Comparison of ENCODE assay signal across 13 cellular contexts in genomic region chr2:173205375-173205774, GRCh38.
DNase-seq lines count a peak whose midpoint lies in the region; ATAC-seq and TF ChIP-seq lines count a peak whose summit lies in the region.
"Had no signal": no experiment of that assay in that cellular context is flagged by ENCODE, and none has a peak within 500 bp of the region (broad histone marks: within the 10 kb centered on the region; RNA-seq: fewer than 3 reads in every experiment).

No MANE protein-coding gene starts in this region.

- H2AK5ac ChIP-seq in IMR-90 (ENCODE audit: low read depth, low read length) = no peak overlapping the region; the same call in 1 of the 2 replicates

- H2BK5ac ChIP-seq in IMR-90 (ENCODE audit: low read depth, low read length, poor library complexity, severe bottlenecking) = no peak overlapping the region

- H3K4me3 ChIP-seq in IMR-90 (ENCODE audit: insufficient read depth, low read depth, low read length) (no peak overlapping the region), lung (no peak overlapping the region), subcutaneous abdominal adipose tissue (ENCODE audit: low read depth in 1 of 5, low read length in 5 of 5) (no peak overlapping the region)
- H3K4me3 ChIP-seq: SK-N-MC had no signal

- no peak overlapping the region for H3K4ac ChIP-seq in IMR-90 (ENCODE audit: low read depth, low read length)

- TF ChIP-seq RAD21 in IMR-90 (IDR thresholded peaks at IDR 0.05; ENCODE audit: low read length) = no peak

- H3K4me3 Mint-ChIP-seq in activated naive CD4-positive, alpha-beta T cell treated with anti-CD3 and anti-CD28 coated beads for 36 hours = no peak overlapping the region
- H3K4me3 Mint-ChIP-seq: activated B cell treated with CpG ODN at 0.5 μM for 24 hours, memory B cell had no signal

- peak overlapping the region in 1 of 2 experiments; percentile 6; a peak in 2 of 4 replicates for H4K8ac ChIP-seq in IMR-90 (ENCODE audit: low read depth in 2 of 2, low read length in 2 of 2)

- H2AK9ac ChIP-seq in IMR-90 (replicated peaks; ENCODE audit: low read depth, low read length, poor library complexity) = no peak overlapping the region

- no peaks in the 10 kb centered on the region for H3K9me3 Mint-ChIP-seq in activated naive CD4-positive, alpha-beta T cell treated with anti-CD3 and anti-CD28 coated beads for 36 hours
- H3K9me3 Mint-ChIP-seq: activated B cell treated with CpG ODN at 0.5 μM for 24 hours, memory B cell had no signal

- no peak overlapping the region for H2BK120ac ChIP-seq in IMR-90 (ENCODE audit: low read depth, low read length)

- BruUV-seq in IMR-90 (replicated peaks; lab: Mats Ljungman, UMichigan) = no TSS peak

- H3K18ac ChIP-seq in IMR-90 (ENCODE audit: low read depth, low read length) = no peak overlapping the region

- H3K36me3 Mint-ChIP-seq in activated naive CD4-positive, alpha-beta T cell treated with anti-CD3 and anti-CD28 coated beads for 36 hours (ENCODE audit: low read depth) = no peaks in the 10 kb centered on the region

- no peak overlapping the region for H3K14ac ChIP-seq in IMR-90 (replicated peaks; ENCODE audit: low read depth, low read length)

- no peak overlapping the region for H4K5ac ChIP-seq in IMR-90 (ENCODE audit: low read depth, low read length)

- peaks cover 5% of the 10 kb centered on the region; the same call in 1 of the 2 replicates for H3K9me1 ChIP-seq in IMR-90 (ENCODE audit: insufficient read depth, low read length)

- H2BK20ac ChIP-seq in IMR-90 (ENCODE audit: low read depth, low read length) = no peak overlapping the region

- H3K27ac Mint-ChIP-seq in activated naive CD4-positive, alpha-beta T cell treated with anti-CD3 and anti-CD28 coated beads for 36 hours = no peak overlapping the region
- H3K27ac Mint-ChIP-seq: activated B cell treated with CpG ODN at 0.5 μM for 24 hours, memory B cell had no signal

- H3K23ac ChIP-seq in IMR-90 (ENCODE audit: low read depth, low read length) = peak overlapping the region; percentile 5; the same call in 1 of the 2 replicates

- peaks cover 4 to 6% of the 10 kb centered on the region in 2 experiments; a peak in 3 of 4 replicates for H3K79me1 ChIP-seq in IMR-90 (ENCODE audit: low read depth in 1 of 2, low read length in 2 of 2)

- no peak overlapping the region for H3K56ac ChIP-seq in IMR-90 (ENCODE audit: extremely low read depth, insufficient read depth, low read length)

- H3K4me2 ChIP-seq in IMR-90 (ENCODE audit: low read depth, low read length) = no peak overlapping the region

- POLR2A ChIA-PET in IMR-90 (lab: Charles Lee; ENCODE audit: unreplicated experiment) = no interaction called here

- dilution Hi-C loops in IMR-90 (cut with HindIII; ENCODE audit: low sequenced_read_pairs, unreplicated experiment) = no loop called here

- 20% methylated on average over 1 of the region's 2 CpGs; no CpG with 5 or more reads in 1 of the 2 experiments for WGBS in IMR-90 (ENCODE audit: extremely low coverage in 2 of 2, insufficient read length in 1 of 2), 2 experiments
- WGBS in lung, 2 donors = 45 to 52% methylated on average over 2 of the region's 2 CpGs

- H3K27me3 ChIP-seq in IMR-90 (ENCODE audit: control insufficient read depth, insufficient read depth, low read length) = no peaks in the 10 kb centered on the region
- no peaks in the 10 kb centered on the region for H3K27me3 ChIP-seq in lung (ENCODE audit: control insufficient read depth, insufficient read depth)
- H3K27me3 ChIP-seq in subcutaneous abdominal adipose tissue (ENCODE audit: control insufficient read depth in 5 of 5, insufficient read depth in 4 of 5, low read length in 5 of 5) = no peaks in the 10 kb centered on the region

- no peaks in the 10 kb centered on the region for H3K4me1 ChIP-seq in IMR-90 (ENCODE audit: control insufficient read depth, insufficient read depth, low read length)
- peaks cover 0 to 18% of the 10 kb centered on the region in 2 donors for H3K4me1 ChIP-seq in lung (ENCODE audit: control insufficient read depth in 2 of 2, insufficient read depth in 2 of 2, low read length in 2 of 2)
- H3K4me1 ChIP-seq in subcutaneous abdominal adipose tissue (ENCODE audit: control insufficient read depth in 5 of 5, insufficient read depth in 5 of 5, low read length in 5 of 5) = peaks cover 0 to 39% (median 30%) of the 10 kb centered on the region in 5 donors

- H3K27ac ChIP-seq in IMR-90 (ENCODE audit: insufficient read depth, low read length) (no peak overlapping the region), lung (ENCODE audit: low read depth in 1 of 2, low read length in 1 of 2) (no peak overlapping the region), subcutaneous abdominal adipose tissue (ENCODE audit: low read depth, low read length) (peak overlapping the region; percentile 67)
- H3K27ac ChIP-seq: C4-2B, SK-N-MC had no signal

- in situ Hi-C loops in IMR-90 (cut with MboI; ENCODE audit: low sequenced_read_pairs) = no loop called here

- TF ChIP-seq CTCF in IMR-90 (conservative IDR thresholded peaks at IDR 0.05; ENCODE audit: low read depth, low read length) = no peak
- no peak for TF ChIP-seq CTCF in lung (IDR thresholded peaks at IDR 0.05; ENCODE audit: control extremely low read depth, extremely low read depth)

- no peak overlapping the region for H2BK15ac ChIP-seq in IMR-90 (ENCODE audit: low read depth, low read length)

- H2AFZ ChIP-seq in IMR-90 (replicated peaks; ENCODE audit: low read length, poor library complexity) = no peak overlapping the region

- ATAC-seq in IMR-90 (ENCODE audit: low read depth) = no peak
- peak; percentile 54 for ATAC-seq in lung (ENCODE audit: insufficient read depth, low FRiP score)
- ATAC-seq in GM19455 (IDR thresholded peaks at IDR 0.05; ENCODE audit: unreplicated experiment) = no peak
- ATAC-seq in HG03565 (IDR thresholded peaks at IDR 0.05; ENCODE audit: unreplicated experiment) = no peak

- CTCF ChIA-PET in IMR-90 (lab: Yijun Ruan, JAX) = no interaction called here
- CTCF ChIA-PET in activated naive CD4-positive, alpha-beta T cell treated with anti-CD3 and anti-CD28 coated beads for 36 hours (lab: Charles Lee) = interaction anchor here (15.6 kb wide), 1 partner anchor 178 kb away, joined by 239 read pairs; no protein-coding TSS in a partner anchor

- H3K36me3 ChIP-seq in IMR-90 (ENCODE audit: control insufficient read depth, insufficient read depth, low read length) (peaks cover 11% of the 10 kb centered on the region), lung (ENCODE audit: control insufficient read depth in 2 of 2, insufficient read depth in 2 of 2, low read length in 2 of 2) (peaks cover 0 to 5% of the 10 kb centered on the region in 2 donors), subcutaneous abdominal adipose tissue (ENCODE audit: control insufficient read depth in 5 of 5, insufficient read depth in 5 of 5, low read length in 5 of 5) (peaks cover 0 to 8% (median 4%) of the 10 kb centered on the region in 5 donors)

- intact Hi-C loops in IMR-90 (cut with micrococcal nuclease) = no loop called here
- intact Hi-C loops in activated naive CD4-positive, alpha-beta T cell treated with anti-CD3 and anti-CD28 coated beads for 36 hours (cut with micrococcal nuclease) = no loop called here

- H3K4me1 Mint-ChIP-seq in activated naive CD4-positive, alpha-beta T cell treated with anti-CD3 and anti-CD28 coated beads for 36 hours (ENCODE audit: low read depth) = no peaks in the 10 kb centered on the region
- H3K4me1 Mint-ChIP-seq: memory B cell had no signal

- TF ChIP-seq POLR2A in IMR-90 (IDR thresholded peaks at IDR 0.05; ENCODE audit: low read depth, low read length) = no peak

- DNase-seq in IMR-90 (peak; percentile 28), fibroblast of peridontal ligament (ENCODE audit: extremely low read depth) (peak; percentile 97), lung (ENCODE audit: low spot score) (no peak), NCI-H2171 (lab: John Stamatoyannopoulos, UW) (no peak)
- DNase-seq in activated naive CD4-positive, alpha-beta T cell treated with anti-CD3 and anti-CD28 coated beads for 36 hours = no peak
- DNase-seq: activated B cell treated with CpG ODN at 0.5 μM for 24 hours, NCI-H1105 had no signal

- H3K9me3 ChIP-seq in IMR-90 (ENCODE audit: control insufficient read depth, insufficient read depth, low read length) (no peaks in the 10 kb centered on the region), lung (ENCODE audit: control insufficient read depth in 2 of 2, insufficient read depth in 1 of 2, low read length in 1 of 2) (no peaks in the 10 kb centered on the region), subcutaneous abdominal adipose tissue (ENCODE audit: control insufficient read depth in 5 of 5, low read length in 5 of 5) (no peaks in the 10 kb centered on the region)

- no peak overlapping the region for H4K91ac ChIP-seq in IMR-90 (ENCODE audit: insufficient read depth, low read depth, low read length)

- H3K9ac ChIP-seq in IMR-90 (ENCODE audit: low read depth, low read length) (no peak overlapping the region), subcutaneous abdominal adipose tissue (ENCODE audit: low read length in 5 of 5) (no peak overlapping the region)

- H4K20me1 ChIP-seq in IMR-90 (ENCODE audit: insufficient read depth, low read length) = no peaks in the 10 kb centered on the region

- H3K27me3 Mint-ChIP-seq in activated naive CD4-positive, alpha-beta T cell treated with anti-CD3 and anti-CD28 coated beads for 36 hours (ENCODE audit: low read depth) = peaks cover 8% of the 10 kb centered on the region
- H3K27me3 Mint-ChIP-seq: activated B cell treated with CpG ODN at 0.5 μM for 24 hours, memory B cell had no signal

TF ChIP-seq in IMR-90, 13 proteins besides CTCF, POLR2A, EP300 and RAD21 (continues in another document):
- TF ChIP-seq RCOR1 (IDR thresholded peaks at IDR 0.05; ENCODE audit: insufficient replicate concordance, low read length) (no peak), SMC3 (IDR thresholded peaks at IDR 0.05; ENCODE audit: low read depth, low read length) (no peak), FOS (IDR thresholded peaks at IDR 0.05; ENCODE audit: low read depth, low read length) (no peak), CEBPB (IDR thresholded peaks at IDR 0.05; ENCODE audit: low read depth, low read length) (no peak), BHLHE40 (IDR thresholded peaks at IDR 0.05; ENCODE audit: low read depth, low read length) (no peak), MAFK (IDR thresholded peaks at IDR 0.05; ENCODE audit: low read depth, low read length) (no peak), MXI1 (IDR thresholded peaks at IDR 0.05; ENCODE audit: borderline replicate concordance, low read depth, low read length) (no peak; the same call in 1 of the 2 replicates), ELK1 (IDR thresholded peaks at IDR 0.05; ENCODE audit: borderline replicate concordance, low read depth, low read length) (no peak), NFE2L2 (IDR thresholded peaks at IDR 0.05; ENCODE audit: low read depth, low read length) (no peak)

Comparison
In these comparisons a context has a peak if more than half of its experiments do, and no peak if none do; other contexts are left out.
1. DNase-seq: peak in IMR-90 (single experiment) and fibroblast of peridontal ligament (single experiment); none in lung (single experiment), NCI-H2171 (single experiment) and activated naive CD4-positive, alpha-beta T cell treated with anti-CD3 and anti-CD28 coated beads for 36 hours (single experiment).